ENCODE assay signal across 8 cellular contexts in genomic region chrX:102745513-102746133, GRCh38. TPM values are rescaled to one million over a fixed set of nuclear protein-coding genes. Genes with fewer than 3 reads are reported as not detected.
A peak's percentile ranks its signal among the peaks of the same experiment; 100 is the strongest.
DNase-seq lines count a peak whose midpoint lies in the region; ATAC-seq and TF ChIP-seq lines count a peak whose summit lies in the region.

No MANE protein-coding gene starts in this region.

- no TSS peak for BruUV-seq in PC-9 (replicated peaks; lab: Mats Ljungman, UMichigan)

- in situ Hi-C loops in astrocyte of the spinal cord (cut with HindIII; ENCODE audit: low sequenced_read_pairs): no loop called here

- H3K9me2 ChIP-seq in PC-9 (ENCODE audit: insufficient read depth): no peaks in the 10 kb centered on the region

- TF ChIP-seq EP300 in upper lobe of left lung (IDR thresholded peaks at IDR 0.05): no peak

- H3K4me3 ChIP-seq in astrocyte of the spinal cord (ENCODE audit: low read depth, low read length) (peak overlapping the region; percentile 54), lower lobe of right lung (peak overlapping the region; percentile 56), upper lobe of left lung (peak overlapping the region; percentile 42 to 57 (median 52)), PC-9 (no peak overlapping the region)

- H4K20me1 ChIP-seq in PC-9 (ENCODE audit: insufficient read depth): no peaks in the 10 kb centered on the region

- no peaks in the 10 kb centered on the region for H3K4me1 ChIP-seq in lower lobe of right lung
- peaks cover 0 to 9% (median 0%) of the 10 kb centered on the region in 4 donors for H3K4me1 ChIP-seq in upper lobe of left lung
- H3K4me1 ChIP-seq in PC-9 (replicated peaks; ENCODE audit: insufficient read depth): no peaks in the 10 kb centered on the region

- no peaks in the 10 kb centered on the region for H3F3A ChIP-seq in PC-9 (ENCODE audit: insufficient read depth, low read depth)

- H3K27me3 ChIP-seq in lower lobe of right lung (ENCODE audit: low read depth) (no peaks in the 10 kb centered on the region), upper lobe of left lung (no peaks in the 10 kb centered on the region), PC-9 (ENCODE audit: insufficient read depth, low read depth) (no peaks in the 10 kb centered on the region)

- H3K27ac ChIP-seq in lower lobe of right lung: no peak overlapping the region
- H3K27ac ChIP-seq in upper lobe of left lung: peak overlapping the region in 1 of 4 donors; percentile 27
- no peak overlapping the region for H3K27ac ChIP-seq in PC-9

- 40% methylated on average over 32 of the region's 37 CpGs; no CpG with 5 or more reads in 1 of the 2 donors for WGBS in upper lobe of left lung, 2 donors

- no peak for TF ChIP-seq POLR2A in upper lobe of left lung (IDR thresholded peaks at IDR 0.05)

- no peak overlapping the region for H3K4me2 ChIP-seq in PC-9

- peak; percentile 9 for DNase-seq in activated gamma-delta T cell treated with Interleukin-2 at 50 U/mL for 16 hours
- no peak for DNase-seq in activated gamma-delta T cell (lab: John Stamatoyannopoulos, UW)
- peak; percentile 6 for DNase-seq in astrocyte of the spinal cord (ENCODE audit: low read depth, low spot score)
- DNase-seq in lower lobe of right lung: peak; percentile 25
- DNase-seq in upper lobe of left lung: peak in 1 of 2 donors; percentile 43
- DNase-seq in PC-9: no peak

- CTCF ChIA-PET in PC-9 (lab: Charles Lee): no interaction called here

- POLR2A ChIA-PET in PC-9 (lab: Charles Lee; ENCODE audit: unreplicated experiment): no interaction called here

- H3K9me3 ChIP-seq in lower lobe of right lung: no peaks in the 10 kb centered on the region
- no peaks in the 10 kb centered on the region for H3K9me3 ChIP-seq in upper lobe of left lung
- no peaks in the 10 kb centered on the region for H3K9me3 ChIP-seq in PC-9 (ENCODE audit: insufficient read depth, low read depth)

- no peaks in the 10 kb centered on the region for H3K79me2 ChIP-seq in PC-9 (ENCODE audit: low read depth)

- H2AFZ ChIP-seq in PC-9: no peak overlapping the region

- ATAC-seq in lower lobe of right lung (peak; percentile 37 to 51), upper lobe of left lung (ENCODE audit: low FRiP score in 2 of 2) (peak in 1 of 2 donors; percentile 38), GM18858 (IDR thresholded peaks at IDR 0.05; ENCODE audit: unreplicated experiment) (no peak), HG02678 (IDR thresholded peaks at IDR 0.05; ENCODE audit: unreplicated experiment) (no peak)

- intact Hi-C loops in lower lobe of right lung (cut with DNase I) (no loop called here), PC-9 (cut with micrococcal nuclease; ENCODE audit: unreplicated experiment) (no loop called here)

- TF ChIP-seq CTCF in astrocyte of the spinal cord (IDR thresholded peaks at IDR 0.05; ENCODE audit: low read depth, low read length): no peak
- TF ChIP-seq CTCF in lower lobe of right lung (IDR thresholded peaks at IDR 0.05): no peak
- TF ChIP-seq CTCF in upper lobe of left lung (IDR thresholded peaks at IDR 0.05): no peak
- no peak for TF ChIP-seq CTCF in PC-9 (conservative IDR thresholded peaks at IDR 0.05)

- no peaks in the 10 kb centered on the region for H3K36me3 ChIP-seq in lower lobe of right lung
- no peaks in the 10 kb centered on the region for H3K36me3 ChIP-seq in upper lobe of left lung
- no peaks in the 10 kb centered on the region for H3K36me3 ChIP-seq in PC-9 (ENCODE audit: low read depth)

RNA-seq across cellular contexts. Expression of gene GPRASP3, which starts 25.1 kb away (rescaled TPM):
- total RNA-seq in lower lobe of right lung (4.5 TPM), upper lobe of left lung (1 to 10 TPM; 1.1 to 4.1 (median 3.2) TPM), PC-9 (2021) (3.5 and 5.3 TPM in 2 replicates)

RNA-seq across cellular contexts. Expression of gene GPRASP2, which starts 33.4 kb away (rescaled TPM):
- 7.9 TPM for total RNA-seq in lower lobe of right lung
- 1 to 10 TPM; 3.3 to 9.1 (median 5.6) TPM for total RNA-seq in upper lobe of left lung
- 5.3 and 6.2 TPM in 2 replicates for total RNA-seq in PC-9 (2021)

Comparison
In these comparisons a context has a peak if more than half of its experiments do, and no peak if none do; other contexts are left out.
1. DNase-seq: peak in activated gamma-delta T cell treated with Interleukin-2 at 50 U/mL for 16 hours (single experiment), astrocyte of the spinal cord (single experiment) and lower lobe of right lung (single experiment); none in activated gamma-delta T cell (single experiment) and PC-9 (0 of 2).
2. ATAC-seq: peak in lower lobe of right lung (2 of 2); none in GM18858 (single experiment) and HG02678 (single experiment).